ENCODE assay signal across 12 cellular contexts in genomic region chr1:31152181-31152768, GRCh38.
A peak's percentile ranks its signal among the peaks of the same experiment; 100 is the strongest.
DNase-seq lines count a peak whose midpoint lies in the region; ATAC-seq and TF ChIP-seq lines count a peak whose summit lies in the region.
"Had no signal": no experiment of that assay in that cellular context is flagged by ENCODE, and none has a peak within 500 bp of the region (broad histone marks: within the 10 kb centered on the region; RNA-seq: fewer than 3 reads in every experiment).

No MANE protein-coding gene starts in this region.

- H3K27ac ChIP-seq in adrenal gland (no peak overlapping the region), coronary artery (no peak overlapping the region)
- H3K27ac ChIP-seq: SJSA1 had no signal

- CTCF ChIA-PET in BJ (lab: Yijun Ruan, JAX) = interaction anchor here (1.1 kb wide), 1 partner anchor 13 kb away, joined by 3 read pairs; no protein-coding TSS in a partner anchor

- TF ChIP-seq POLR2A in adrenal gland (IDR thresholded peaks at IDR 0.05) = no peak

- 66 to 70% (median 69%) methylated on average over 8 of the region's 8 CpGs for WGBS in adrenal gland, 4 donors

- H3K36me3 ChIP-seq in BJ (ENCODE audit: control insufficient read depth, insufficient read depth, low read length) = no peaks in the 10 kb centered on the region
- H3K36me3 ChIP-seq in adrenal gland (replicated peaks in 1 of 2) = no peaks in the 10 kb centered on the region
- H3K36me3 ChIP-seq: SJSA1 had no signal

- no peaks in the 10 kb centered on the region for H3K4me1 ChIP-seq in adrenal gland (replicated peaks in 1 of 2)

- ATAC-seq in GM18870 (IDR thresholded peaks at IDR 0.05; ENCODE audit: unreplicated experiment) = no peak

- TF ChIP-seq CTCF in BJ (IDR thresholded peaks at IDR 0.05; ENCODE audit: insufficient read depth, low read depth, low read length) (no peak), adrenal gland (IDR thresholded peaks at IDR 0.05) (no peak), coronary artery (IDR thresholded peaks at IDR 0.05) (no peak)

- no peaks in the 10 kb centered on the region for H3K9me3 ChIP-seq in adrenal gland (replicated peaks in 1 of 3)
- H3K9me3 ChIP-seq: SJSA1 had no signal

- intact Hi-C loops in adrenal gland (cut with DNase I) = no loop called here

- POLR2A ChIA-PET in BJ (lab: Charles Lee) = no interaction called here

- H3K4me3 ChIP-seq in BJ (ENCODE audit: low read depth, low read length) (no peak overlapping the region), adrenal gland (no peak overlapping the region), coronary artery (no peak overlapping the region)
- H3K4me3 ChIP-seq: SJSA1 had no signal

- DNase-seq in BJ (ENCODE audit: low read depth) (peak; percentile 59), HS-5 (ENCODE audit: low read depth) (peak; percentile 84), adrenal gland (peak; percentile 35 to 88 (median 70)), kidney tubule cell (ENCODE audit: low spot score) (peak; percentile 39), hippocampal formation (lab: John Stamatoyannopoulos, UW) (no peak), coronary artery (ENCODE audit: low spot score) (no peak), SHP77 (lab: John Stamatoyannopoulos, UW) (no peak)
- DNase-seq: activated T-cell treated with anti-CD3 and anti-CD28 coated beads, Interleukin-2, amount 50 U/mL, for 48 hours; midbrain; NCI-H1105 had no signal

- H3K27me3 ChIP-seq in BJ (ENCODE audit: control insufficient read depth, insufficient read depth, low read length) (no peaks in the 10 kb centered on the region), adrenal gland (no peaks in the 10 kb centered on the region)
- H3K27me3 ChIP-seq: SJSA1 had no signal

Comparison
In these comparisons a context has a peak if more than half of its experiments do, and no peak if none do; other contexts are left out.
1. DNase-seq: peak in BJ (single experiment), HS-5 (single experiment), adrenal gland (7 of 7) and kidney tubule cell (single experiment); none in hippocampal formation (0 of 2), coronary artery (single experiment) and SHP77 (0 of 2).